8 cellular contexts compared by ENCODE assay signal in genomic region chr19:12681074-12681987, GRCh38. TPM values are rescaled to one million over a fixed set of nuclear protein-coding genes. Genes with fewer than 3 reads are reported as not detected.
DNase-seq lines count a peak whose midpoint lies in the region; ATAC-seq lines count a peak whose summit lies in the region.

Gene DHPS, minus strand, starts transcription at chr19:12681880. Its CDS starts 114 bp downstream, at chr19:12681766.

- H3K36me3 Mint-ChIP-seq in dendritic cell treated with granulocyte-macrophage colony-stimulating factor and Interleukin-4, amounts not matched to agents 40 ng/mL and 50 ng/mL, for 4 days (ENCODE audit: low read depth) = peaks cover 51% of the 10 kb centered on the region

- H3K27me3 Mint-ChIP-seq in dendritic cell treated with granulocyte-macrophage colony-stimulating factor and Interleukin-4, amounts not matched to agents 40 ng/mL and 50 ng/mL, for 4 days = no peaks in the 10 kb centered on the region

- ATAC-seq in GM19328 (IDR thresholded peaks at IDR 0.05; ENCODE audit: unreplicated experiment) = peak; percentile 74
- ATAC-seq in HG03521 (IDR thresholded peaks at IDR 0.05; ENCODE audit: unreplicated experiment) = peak; percentile 63
- ATAC-seq in left lobe of liver = peak; percentile 79

- H3K27me3 ChIP-seq in BLaER1 = no peaks in the 10 kb centered on the region

- peak within 1 kb of the TSS; percentile 79 for H3K4me2 ChIP-seq in BLaER1

- H3K4me3 ChIP-seq in BLaER1 = peak within 1 kb of the TSS; percentile 78

- peak within 1 kb of the TSS; percentile 91 for H3K4me3 Mint-ChIP-seq in dendritic cell treated with granulocyte-macrophage colony-stimulating factor and Interleukin-4, amounts not matched to agents 40 ng/mL and 50 ng/mL, for 4 days

- H3K27ac ChIP-seq in BLaER1 = peak within 1 kb of the TSS; percentile 99

- intact Hi-C loops in dendritic cell treated with granulocyte-macrophage colony-stimulating factor and Interleukin-4, amounts not matched to agents 40 ng/mL and 50 ng/mL, for 4 days (cut with micrococcal nuclease) = loop anchor here (1.0 kb wide), 1 partner anchor 12 kb away; a partner anchor contains a TSS

- H3K4me1 ChIP-seq in BLaER1 = peaks cover 43% of the 10 kb centered on the region

- H4K20me1 ChIP-seq in BLaER1 = peaks cover 35% of the 10 kb centered on the region

- H3K27ac Mint-ChIP-seq in dendritic cell treated with granulocyte-macrophage colony-stimulating factor and Interleukin-4, amounts not matched to agents 40 ng/mL and 50 ng/mL, for 4 days = peak within 1 kb of the TSS; percentile 94

- H3K36me3 ChIP-seq in BLaER1 = peaks cover 39% of the 10 kb centered on the region

- H3K9me3 Mint-ChIP-seq in dendritic cell treated with granulocyte-macrophage colony-stimulating factor and Interleukin-4, amounts not matched to agents 40 ng/mL and 50 ng/mL, for 4 days = no peaks in the 10 kb centered on the region

- H3K9me3 ChIP-seq in BLaER1 = no peaks in the 10 kb centered on the region

- H3K4me1 Mint-ChIP-seq in dendritic cell treated with granulocyte-macrophage colony-stimulating factor and Interleukin-4, amounts not matched to agents 40 ng/mL and 50 ng/mL, for 4 days (ENCODE audit: low read depth) = peaks cover 29% of the 10 kb centered on the region

- DNase-seq in NCI-H748 (lab: John Stamatoyannopoulos, UW; ENCODE audit: unreplicated experiment) (peak; percentile 96), left lobe of liver (ENCODE audit: low spot score) (peak; percentile 93)
- peak; percentile 85 for DNase-seq in activated CD4-positive, alpha-beta T cell treated with anti-CD3 and anti-CD28 coated beads, Interleukin-2, amount 50 U/mL, for 1 hour
- DNase-seq in stimulated activated CD4-positive, alpha-beta T cell treated with anti-CD3 and anti-CD28 coated beads, Interleukin-2, amount 100 ng/mL, for 4 hours (ENCODE audit: low read depth) = peak; percentile 89

- H3K9ac ChIP-seq in BLaER1 = peak within 1 kb of the TSS; percentile 98

RNA-seq across cellular contexts. Expression of gene DHPS, which starts in this region (rescaled TPM):
- total RNA-seq in left lobe of liver = 41.6 TPM

Comparison
In these comparisons a context has a peak if more than half of its experiments do, and no peak if none do; other contexts are left out.
1. Peak in every context shown above with its lines: DNase-seq, ATAC-seq, H3K4me3 ChIP-seq and H3K27ac ChIP-seq.